In the genomic region with DNA sequence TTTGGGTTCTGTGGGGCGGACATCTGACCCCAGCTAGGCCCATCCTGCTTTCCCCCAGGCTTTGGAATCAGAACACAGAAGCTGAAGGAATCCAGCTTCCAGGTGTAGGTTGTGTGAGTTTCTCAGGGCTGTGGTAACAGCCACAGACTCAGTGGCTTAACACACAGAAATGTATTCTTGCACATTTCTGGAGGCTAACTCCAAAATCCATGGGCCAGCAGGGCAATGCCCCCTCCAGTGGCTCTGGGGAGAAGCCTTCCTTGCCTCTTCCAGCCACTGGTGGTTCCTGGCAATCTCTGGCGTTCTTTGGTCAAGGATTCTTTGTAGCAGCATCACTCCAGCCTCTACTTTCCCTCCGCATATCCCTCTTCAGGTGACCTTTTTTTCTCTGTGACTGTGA, we compare ENCODE assay signal across 18 cellular contexts. TPM values are rescaled to one million over a fixed set of nuclear protein-coding genes. Genes with fewer than 3 reads are reported as not detected.
"Had no signal": no experiment of that assay in that cellular context is flagged by ENCODE, and none has a peak within 500 bp of the region (broad histone marks: within the 10 kb centered on the region; RNA-seq: fewer than 3 reads in every experiment).

No MANE protein-coding gene starts in this region.

- H3K79me2 ChIP-seq: hepatocyte had no signal

- H3K36me3 ChIP-seq: right atrium auricular region, sigmoid colon, tibial nerve had no signal

- H3K4me3 ChIP-seq: hepatocyte, right atrium auricular region, sigmoid colon, skin epidermis, testis had no signal

- H2AFZ ChIP-seq: hepatocyte had no signal

- H3K27me3 ChIP-seq: right atrium auricular region, testis had no signal

- H3K4me2 ChIP-seq: hepatocyte had no signal

- H3K27ac Mint-ChIP-seq: naive B cell; stimulated activated naive B cell treated with anti-CD40 and anti-IgM and Interleukin-4, amounts not matched to agents 10 μg/mL and 1 μg/mL and 100 μg/mL, for 72 hours; stimulated activated naive CD8-positive, alpha-beta T cell treated with anti-CD3 and anti-CD28 coated beads, Interleukin-15, amount 100 ng/mL, for 72 hours had no signal

- DNase-seq: central memory CD4-positive, alpha-beta T cell; erythroblast; foreskin melanocyte; head of caudate nucleus; naive B cell; sigmoid colon; stimulated activated CD4-positive, alpha-beta T cell treated with anti-CD3 and anti-CD28 coated beads, Interleukin-2, amount 100 ng/mL, for 24 hours; stimulated activated CD4-positive, alpha-beta T cell treated with anti-CD3 and anti-CD28 coated beads, Interleukin-4, amount 100 ng/mL, for 4 hours; stimulated activated naive B cell treated with anti-CD40 and anti-IgM and Interleukin-4, amounts not matched to agents 10 μg/mL and 1 μg/mL and 100 μg/mL, for 72 hours; stimulated activated naive CD8-positive, alpha-beta T cell treated with anti-CD3 and anti-CD28 coated beads, Interleukin-15, amount 100 ng/mL, for 72 hours; testis had no signal

- ATAC-seq: stimulated activated naive B cell treated with anti-CD40 and anti-IgM and Interleukin-4, amounts not matched to agents 10 μg/mL and 1 μg/mL and 100 μg/mL, for 72 hours; stimulated activated naive CD8-positive, alpha-beta T cell treated with anti-CD3 and anti-CD28 coated beads, Interleukin-15, amount 100 ng/mL, for 72 hours had no signal

- H3K27ac ChIP-seq: hepatocyte, right atrium auricular region, sigmoid colon, skin epidermis, testis had no signal

- H3K9me3 ChIP-seq: sigmoid colon, testis had no signal

- FAIRE-seq: endothelial cell of umbilical vein had no signal

RNA-seq across cellular contexts. Expression of gene EMILIN3, which starts 1.3 kb away (rescaled TPM):
- total RNA-seq: endothelial cell of umbilical vein, pulmonary artery endothelial cell, subcutaneous adipose tissue had no signal
